8 cellular contexts compared by ENCODE assay signal in genomic region chr10:114526497-114527238, GRCh38.
A peak's percentile ranks its signal among the peaks of the same experiment; 100 is the strongest.
DNase-seq lines count a peak whose midpoint lies in the region; ATAC-seq and TF ChIP-seq lines count a peak whose summit lies in the region.

No MANE protein-coding gene starts in this region.

- peak overlapping the region; percentile 81 for H3K27ac ChIP-seq in endodermal cell (ENCODE audit: low read depth, low read length)

- H3K4me3 Mint-ChIP-seq in endodermal cell: peak overlapping the region; percentile 72

- H3K9me3 Mint-ChIP-seq in endodermal cell: no peaks in the 10 kb centered on the region

- H3K4me1 ChIP-seq in endodermal cell (ENCODE audit: control insufficient read depth, insufficient read depth, low read length) (peaks cover 21% of the 10 kb centered on the region), mononuclear cell (ENCODE audit: insufficient read depth, low read length) (peaks cover 35% of the 10 kb centered on the region)

- ATAC-seq in GM19043 (IDR thresholded peaks at IDR 0.05; ENCODE audit: low read depth, unreplicated experiment): peak; percentile 95
- ATAC-seq in HG03342 (IDR thresholded peaks at IDR 0.05; ENCODE audit: unreplicated experiment): peak; percentile 98

- no peaks in the 10 kb centered on the region for H3K9me3 ChIP-seq in endodermal cell (ENCODE audit: control insufficient read depth, low read length)
- no peaks in the 10 kb centered on the region for H3K9me3 ChIP-seq in mononuclear cell (ENCODE audit: low read depth, low read length)

- H3K36me3 Mint-ChIP-seq in endodermal cell (ENCODE audit: low read depth): no peaks in the 10 kb centered on the region

- H3K4me3 ChIP-seq in AG10803 (ENCODE audit: low read length): peak overlapping the region; percentile 29
- H3K4me3 ChIP-seq in endodermal cell (ENCODE audit: low read length): peak overlapping the region; percentile 86
- H3K4me3 ChIP-seq in mononuclear cell (ENCODE audit: low read length): peak overlapping the region; percentile 56

- H3K27me3 Mint-ChIP-seq in endodermal cell (ENCODE audit: insufficient read depth): no peaks in the 10 kb centered on the region

- no peaks in the 10 kb centered on the region for H3K36me3 ChIP-seq in endodermal cell (ENCODE audit: control insufficient read depth, insufficient read depth, low read length)

- TF ChIP-seq CTCF in AG10803 (conservative IDR thresholded peaks at IDR 0.05; ENCODE audit: low read length): no peak
- TF ChIP-seq CTCF in endodermal cell (conservative IDR thresholded peaks at IDR 0.05): no peak

- H3K27me3 ChIP-seq in endodermal cell (ENCODE audit: control insufficient read depth, insufficient read depth, low read length, poor library complexity, severe bottlenecking) (no peaks in the 10 kb centered on the region), mononuclear cell (ENCODE audit: insufficient read depth, low read length) (no peaks in the 10 kb centered on the region)

- H3K9ac ChIP-seq in endodermal cell (ENCODE audit: extremely low read depth, low read length, poor library complexity, severe bottlenecking): peak overlapping the region; percentile 44

- DNase-seq in AG10803 (ENCODE audit: low read depth) (peak; percentile 41), NCI-H526 treated with DMSO at 0.1 percent for 48 hours (lab: John Stamatoyannopoulos, UW) (peak; percentile 80), endodermal cell (peak; percentile 95)
- DNase-seq in activated CD8-positive, alpha-beta memory T cell treated with anti-CD3 and anti-CD28 coated beads for 4 hours (ENCODE audit: low read depth in 2 of 2): peak; percentile 78 to 85
- DNase-seq in stimulated activated CD8-positive, alpha-beta memory T cell treated with anti-CD3 and anti-CD28 coated beads, Interleukin-4, amount 100 ng/mL, for 1 hour (ENCODE audit: low read depth in 2 of 2, low spot score in 1 of 2): peak; percentile 72 to 76

- 4% methylated on average over 12 to 24 of the region's 24 CpGs for WGBS in endodermal cell (ENCODE audit: insufficient coverage in 1 of 2, insufficient read length in 1 of 2), 2 experiments

- peaks cover 52% of the 10 kb centered on the region for H3K4me1 Mint-ChIP-seq in endodermal cell

- H3K27ac Mint-ChIP-seq in endodermal cell: peak overlapping the region; percentile 92

Comparison
In these comparisons a context has a peak if more than half of its experiments do, and no peak if none do; other contexts are left out.
1. Peak in every context shown above with its lines: DNase-seq, ATAC-seq, H3K4me3 ChIP-seq and H3K27ac ChIP-seq.
2. DNase-seq: peak in every context shown above with its lines; median percentile 95 in endodermal cell; 82 in activated CD8-positive, alpha-beta memory T cell treated with anti-CD3 and anti-CD28 coated beads for 4 hours; 80 in NCI-H526 treated with DMSO at 0.1 percent for 48 hours; 74 in stimulated activated CD8-positive, alpha-beta memory T cell treated with anti-CD3 and anti-CD28 coated beads, Interleukin-4, amount 100 ng/mL, for 1 hour; 41 in AG10803.
3. H3K4me3 ChIP-seq: peak in every context shown above with its lines; median percentile 86 in endodermal cell; 56 in mononuclear cell; 29 in AG10803.